In the genomic region with DNA sequence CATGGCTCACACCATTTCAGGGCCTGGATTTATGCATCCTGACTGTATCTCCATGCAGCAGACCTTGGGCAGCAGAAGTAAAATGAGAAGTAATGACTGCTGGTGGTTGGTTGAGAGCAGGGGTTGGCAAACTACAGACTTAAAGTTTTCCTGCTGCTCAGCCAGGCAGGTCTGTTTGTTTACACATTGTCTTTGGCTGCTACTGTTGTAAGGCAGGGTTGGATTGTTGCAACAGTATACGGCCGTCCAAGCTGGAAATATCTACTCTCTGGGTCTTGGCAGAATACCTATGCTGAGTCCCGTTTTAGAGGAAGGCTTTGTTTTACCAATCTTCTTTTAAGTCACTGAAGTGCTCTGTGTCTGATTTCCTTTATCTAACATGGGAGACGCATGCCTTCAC, we compare ENCODE assay signal across 31 cellular contexts. TPM values are rescaled to one million over a fixed set of nuclear protein-coding genes. Genes with fewer than 3 reads are reported as not detected.
A peak's percentile ranks its signal among the peaks of the same experiment; 100 is the strongest.
DNase-seq lines count a peak whose midpoint lies in the region; ATAC-seq and TF ChIP-seq lines count a peak whose summit lies in the region.
"Had no signal": no experiment of that assay in that cellular context is flagged by ENCODE, and none has a peak within 500 bp of the region (broad histone marks: within the 10 kb centered on the region; RNA-seq: fewer than 3 reads in every experiment).

No MANE protein-coding gene starts in this region.

- H3K27me3 ChIP-seq in GM23338 (ENCODE audit: insufficient read depth) (no peaks in the 10 kb centered on the region), gastrocnemius medialis (no peaks in the 10 kb centered on the region), aorta (ENCODE audit: control insufficient read depth in 1 of 2, insufficient read depth in 2 of 2, low read length in 1 of 2) (no peaks in the 10 kb centered on the region), colonic mucosa (no peaks in the 10 kb centered on the region)
- H3K27me3 ChIP-seq: brain microvascular endothelial cell, pancreas, tibial artery, vagina had no signal

- ATAC-seq in GM23338 (no peak), gastrocnemius medialis (peak; percentile 75), aorta (ENCODE audit: low FRiP score) (no peak)
- ATAC-seq: CD8-positive, alpha-beta T cell; Right ventricle myocardium inferior had no signal

- H3K9me3 ChIP-seq in gastrocnemius medialis, result no peaks in the 10 kb centered on the region
- H3K9me3 ChIP-seq in aorta (ENCODE audit: control insufficient read depth, low read length), result no peaks in the 10 kb centered on the region
- no peaks in the 10 kb centered on the region for H3K9me3 ChIP-seq in colonic mucosa
- H3K9me3 ChIP-seq: pancreas, tibial artery, vagina had no signal

- H3K27ac Mint-ChIP-seq in activated CD4-positive, alpha-beta memory T cell treated with anti-CD3 and anti-CD28 coated beads, Interleukin-2, amount 10 ng/mL, durations not matched to agents 7 days and 5 days, result peak overlapping the region; percentile 31
- H3K27ac Mint-ChIP-seq in activated CD4-positive, alpha-beta memory T cell treated with anti-CD3 and anti-CD28 coated beads for 36 hours, result no peak overlapping the region
- H3K27ac Mint-ChIP-seq in GM23338, result no peak overlapping the region; the same call in 1 of the 2 replicates
- H3K27ac Mint-ChIP-seq: activated CD4-positive, alpha-beta T cell treated with anti-CD3 and anti-CD28 coated beads, Interleukin-2, amount 10 ng/mL, durations not matched to agents 24 days and 14 days; activated naive CD4-positive, alpha-beta T cell treated with anti-CD3 and anti-CD28 coated beads for 36 hours; CD8-positive, alpha-beta T cell; stimulated activated naive CD8-positive, alpha-beta T cell treated with anti-CD3 and anti-CD28 coated beads, Interleukin-15, Interleukin-2, amounts not matched to agents 100 ng/mL and 50 ng/mL, for 24 hours had no signal

- no peak overlapping the region for H3K4me3 Mint-ChIP-seq in activated CD4-positive, alpha-beta memory T cell treated with anti-CD3 and anti-CD28 coated beads, Interleukin-2, amount 10 ng/mL, durations not matched to agents 7 days and 5 days
- H3K4me3 Mint-ChIP-seq in activated CD4-positive, alpha-beta memory T cell treated with anti-CD3 and anti-CD28 coated beads for 36 hours, result no peak overlapping the region
- no peak overlapping the region for H3K4me3 Mint-ChIP-seq in GM23338
- H3K4me3 Mint-ChIP-seq: activated CD4-positive, alpha-beta T cell treated with anti-CD3 and anti-CD28 coated beads, Interleukin-2, amount 10 ng/mL, durations not matched to agents 24 days and 14 days; activated naive CD4-positive, alpha-beta T cell treated with anti-CD3 and anti-CD28 coated beads for 36 hours; CD8-positive, alpha-beta T cell; H9; immature natural killer cell; neural crest cell; stimulated activated naive CD8-positive, alpha-beta T cell treated with anti-CD3 and anti-CD28 coated beads, Interleukin-15, Interleukin-2, amounts not matched to agents 100 ng/mL and 50 ng/mL, for 24 hours had no signal

- no peak for TF ChIP-seq POLR2A in gastrocnemius medialis (IDR thresholded peaks at IDR 0.05)

- peaks cover 33% of the 10 kb centered on the region for H3K36me3 ChIP-seq in GM23338 (ENCODE audit: insufficient read depth)
- peaks cover 0 to 64% of the 10 kb centered on the region in 2 donors for H3K36me3 ChIP-seq in gastrocnemius medialis
- peaks cover 0 to 9% of the 10 kb centered on the region in 2 donors for H3K36me3 ChIP-seq in aorta (ENCODE audit: control insufficient read depth in 1 of 2, insufficient read depth in 2 of 2, low read length in 1 of 2)
- H3K36me3 ChIP-seq in colonic mucosa, result peaks cover 29% of the 10 kb centered on the region

- no peak for DNase-seq in activated CD4-positive, alpha-beta memory T cell treated with anti-CD3 and anti-CD28 coated beads, Interleukin-2, amount 10 ng/mL, durations not matched to agents 7 days and 5 days
- no peak for DNase-seq in activated CD4-positive, alpha-beta memory T cell treated with anti-CD3 and anti-CD28 coated beads for 36 hours
- DNase-seq in GM23338 (ENCODE audit: low spot score) (no peak), fibroblast of peridontal ligament (ENCODE audit: extremely low read depth) (peak; percentile 37), gastrocnemius medialis (peak in 1 of 2 donors; percentile 65), aorta (no peak), colonic mucosa (no peak)
- no peak for DNase-seq in effector CD8-positive, alpha-beta T cell (lab: John Stamatoyannopoulos, UW)
- DNase-seq: activated CD4-positive, alpha-beta T cell treated with anti-CD3 and anti-CD28 coated beads, Interleukin-2, amount 10 ng/mL, durations not matched to agents 24 days and 14 days; activated CD8-positive, alpha-beta memory T cell treated with anti-CD3 and anti-CD28 coated beads, Interleukin-2, amount 50 U/mL, for 4 hours; activated naive CD4-positive, alpha-beta T cell treated with anti-CD3 and anti-CD28 coated beads for 36 hours; brain microvascular endothelial cell; CD8-positive, alpha-beta T cell; DMS 273 treated with DMSO at 0.1 percent for 48 hours; EL; H9; immature natural killer cell; mesendoderm; NCI-H1417; NCI-H226; NCI-H526 treated with DMSO at 0.1 percent for 48 hours; pancreas; PC-9; tibial artery had no signal

- peaks cover 14% of the 10 kb centered on the region for H3K4me1 Mint-ChIP-seq in activated CD4-positive, alpha-beta memory T cell treated with anti-CD3 and anti-CD28 coated beads, Interleukin-2, amount 10 ng/mL, durations not matched to agents 7 days and 5 days
- H3K4me1 Mint-ChIP-seq in activated CD4-positive, alpha-beta memory T cell treated with anti-CD3 and anti-CD28 coated beads for 36 hours (ENCODE audit: low read depth), result peaks cover 2% of the 10 kb centered on the region
- H3K4me1 Mint-ChIP-seq in GM23338, result peaks cover 15% of the 10 kb centered on the region

- H3K9me2 ChIP-seq in GM23338 (ENCODE audit: insufficient read depth), result no peaks in the 10 kb centered on the region

- no peaks in the 10 kb centered on the region for H3K9me3 Mint-ChIP-seq in activated CD4-positive, alpha-beta memory T cell treated with anti-CD3 and anti-CD28 coated beads, Interleukin-2, amount 10 ng/mL, durations not matched to agents 7 days and 5 days
- H3K9me3 Mint-ChIP-seq in activated CD4-positive, alpha-beta memory T cell treated with anti-CD3 and anti-CD28 coated beads for 36 hours, result no peaks in the 10 kb centered on the region
- H3K9me3 Mint-ChIP-seq in GM23338, result no peaks in the 10 kb centered on the region
- H3K9me3 Mint-ChIP-seq: activated CD4-positive, alpha-beta T cell treated with anti-CD3 and anti-CD28 coated beads, Interleukin-2, amount 10 ng/mL, durations not matched to agents 24 days and 14 days; activated naive CD4-positive, alpha-beta T cell treated with anti-CD3 and anti-CD28 coated beads for 36 hours; CD8-positive, alpha-beta T cell; H9; immature natural killer cell; neural crest cell; stimulated activated naive CD8-positive, alpha-beta T cell treated with anti-CD3 and anti-CD28 coated beads, Interleukin-15, Interleukin-2, amounts not matched to agents 100 ng/mL and 50 ng/mL, for 24 hours had no signal

- H3F3A ChIP-seq in GM23338 (replicated peaks; ENCODE audit: low read depth), result peaks cover 43% of the 10 kb centered on the region

- no peaks in the 10 kb centered on the region for H3K4me1 ChIP-seq in GM23338 (ENCODE audit: insufficient read depth)
- peaks cover 44 to 50% of the 10 kb centered on the region in 2 donors for H3K4me1 ChIP-seq in gastrocnemius medialis
- no peaks in the 10 kb centered on the region for H3K4me1 ChIP-seq in aorta (ENCODE audit: control insufficient read depth in 1 of 2, insufficient read depth in 2 of 2, low read length in 2 of 2)
- no peaks in the 10 kb centered on the region for H3K4me1 ChIP-seq in colonic mucosa
- H3K4me1 ChIP-seq: pancreas had no signal

- no peak overlapping the region for H3K9ac ChIP-seq in colonic mucosa (ENCODE audit: low read depth in 2 of 2, low read length in 2 of 2)
- H3K9ac ChIP-seq: KMS-11 had no signal

- no peak overlapping the region for H3K4me2 ChIP-seq in GM23338
- H3K4me2 ChIP-seq: KMS-11, PC-9, smooth muscle cell had no signal

- 69 to 74% methylated on average over 4 of the region's 4 CpGs for WGBS in aorta, 2 donors

- intact Hi-C loops in activated CD4-positive, alpha-beta memory T cell treated with anti-CD3 and anti-CD28 coated beads for 36 hours (cut with micrococcal nuclease), result no loop called here
- intact Hi-C loops in gastrocnemius medialis (cut with DNase I; ENCODE audit: low total_unique reads), result loop anchor here (1.0 kb wide), 2 partner anchors 48 to 100 kb away; no protein-coding TSS in a partner anchor
- intact Hi-C loops in aorta (cut with DNase I), result loop anchor here (5.0 to 10.0 kb wide), 2 partner anchors 46 to 109 kb away; no protein-coding TSS in a partner anchor
- intact Hi-C loops in colonic mucosa (cut with DNase I), result loop anchor here (5.0 kb wide), 2 partner anchors 49 to 109 kb away; no protein-coding TSS in a partner anchor

- H4K20me1 ChIP-seq in GM23338 (replicated peaks; ENCODE audit: insufficient read depth), result peaks cover 45% of the 10 kb centered on the region

- no peak for TF ChIP-seq CTCF in GM23338 (conservative IDR thresholded peaks at IDR 0.05; ENCODE audit: low read depth in 2 of 2)
- no peak for TF ChIP-seq CTCF in gastrocnemius medialis (IDR thresholded peaks at IDR 0.05 in 4 of 5, conservative IDR thresholded peaks at IDR 0.05 in 1 of 5)
- no peak for TF ChIP-seq CTCF in colonic mucosa (IDR thresholded peaks at IDR 0.05)

- H3K4me3 ChIP-seq in GM23338 (no peak overlapping the region), gastrocnemius medialis (no peak overlapping the region), aorta (ENCODE audit: low read length in 2 of 2) (no peak overlapping the region), colonic mucosa (no peak overlapping the region)
- H3K4me3 ChIP-seq: pancreas, PC-9, smooth muscle cell, tibial artery, vagina had no signal

- peaks cover 40% of the 10 kb centered on the region for H3K79me2 ChIP-seq in GM23338 (replicated peaks; ENCODE audit: insufficient read depth)

- CTCF ChIA-PET in activated CD4-positive, alpha-beta memory T cell treated with anti-CD3 and anti-CD28 coated beads, Interleukin-2, amount 10 ng/mL, durations not matched to agents 7 days and 5 days (lab: Charles Lee), result interaction anchor here (0.6 to 3.5 kb wide), 12 partner anchors 10 to 220 kb away, joined by 3 to 31 read pairs (median 8); partner anchors contain the start of genes GYS1, LIN7B and RUVBL2
- CTCF ChIA-PET in activated CD4-positive, alpha-beta memory T cell treated with anti-CD3 and anti-CD28 coated beads for 36 hours (lab: Charles Lee), result interaction anchor here (1.1 to 4.5 kb wide), 12 partner anchors 7 to 311 kb away, joined by 3 to 65 read pairs (median 12); partner anchors contain the start of gene LIN7B

- POLR2A ChIA-PET in activated CD4-positive, alpha-beta memory T cell treated with anti-CD3 and anti-CD28 coated beads, Interleukin-2, amount 10 ng/mL, durations not matched to agents 7 days and 5 days (lab: Charles Lee), result interaction anchor here (1.6 kb wide), 1 partner anchor 15 kb away, joined by 8 read pairs; the partner anchor contains the start of gene LIN7B
- POLR2A ChIA-PET in activated CD4-positive, alpha-beta memory T cell treated with anti-CD3 and anti-CD28 coated beads for 36 hours (lab: Charles Lee), result interaction anchor here (2.4 kb wide), 1 partner anchor 16 kb away, joined by 8 read pairs; the partner anchor contains the start of gene LIN7B

- peaks cover 66% of the 10 kb centered on the region for H3K36me3 Mint-ChIP-seq in activated CD4-positive, alpha-beta memory T cell treated with anti-CD3 and anti-CD28 coated beads, Interleukin-2, amount 10 ng/mL, durations not matched to agents 7 days and 5 days (ENCODE audit: low read depth)
- peaks cover 42% of the 10 kb centered on the region for H3K36me3 Mint-ChIP-seq in activated CD4-positive, alpha-beta memory T cell treated with anti-CD3 and anti-CD28 coated beads for 36 hours
- H3K36me3 Mint-ChIP-seq in GM23338 (ENCODE audit: low read depth), result peaks cover 89% of the 10 kb centered on the region

- H3K27ac ChIP-seq in GM23338 (ENCODE audit: low read depth) (0 out of 2 replicates have a peak overlapping the region, but pooled peaks have one; percentile 80), gastrocnemius medialis (peak overlapping the region; percentile 75 to 85 (median 78)), aorta (ENCODE audit: low read depth in 1 of 2, low read length in 2 of 2) (no peak overlapping the region), colonic mucosa (no peak overlapping the region)
- H3K27ac ChIP-seq: brain microvascular endothelial cell, HL-60, KMS-11, pancreas, PC-9, tibial artery, vagina had no signal

- in situ Hi-C loops in gastrocnemius medialis (cut with MboI; ENCODE audit: low sequenced_read_pairs in 4 of 4), result loop anchor here in 3 of 4 donors (5.0 to 10.0 kb wide), 4 partner anchors 49 to 106 kb away; no protein-coding TSS in a partner anchor

- no peaks in the 10 kb centered on the region for H3K27me3 Mint-ChIP-seq in activated CD4-positive, alpha-beta memory T cell treated with anti-CD3 and anti-CD28 coated beads, Interleukin-2, amount 10 ng/mL, durations not matched to agents 7 days and 5 days
- no peaks in the 10 kb centered on the region for H3K27me3 Mint-ChIP-seq in activated CD4-positive, alpha-beta memory T cell treated with anti-CD3 and anti-CD28 coated beads for 36 hours
- peaks cover 11% of the 10 kb centered on the region for H3K27me3 Mint-ChIP-seq in GM23338 (ENCODE audit: insufficient read depth, low read depth, poor library complexity)
- H3K27me3 Mint-ChIP-seq: activated CD4-positive, alpha-beta T cell treated with anti-CD3 and anti-CD28 coated beads, Interleukin-2, amount 10 ng/mL, durations not matched to agents 24 days and 14 days; stimulated activated naive CD8-positive, alpha-beta T cell treated with anti-CD3 and anti-CD28 coated beads, Interleukin-15, Interleukin-2, amounts not matched to agents 100 ng/mL and 50 ng/mL, for 24 hours had no signal

- no peak overlapping the region for H2AFZ ChIP-seq in GM23338
- H2AFZ ChIP-seq: PC-9 had no signal

RNA-seq across cellular contexts. Expression of gene SNRNP70, which starts 13.5 kb away (rescaled TPM):
- 100 to 1,000 TPM; 179 to 188 TPM for total RNA-seq in activated CD4-positive, alpha-beta memory T cell treated with anti-CD3 and anti-CD28 coated beads, Interleukin-2, amount 10 ng/mL, durations not matched to agents 7 days and 5 days
- 100 to 1,000 TPM; 180 to 190 TPM for total RNA-seq in activated CD4-positive, alpha-beta memory T cell treated with anti-CD3 and anti-CD28 coated beads for 36 hours
- 349 and 361 TPM in 2 replicates for total RNA-seq in GM23338 (2014; rRNA removed; shearing (Covaris generic))
- polyA plus RNA-seq in GM23338 (2016; fragmentation: Nextera tagmentation; extraction: Ambion mirVana) (229 and 243 TPM in 2 replicates), aorta (100 to 1,000 TPM in 1 of 2 donors, 10 to 100 TPM in 1; 54.5 to 694 TPM)
- total RNA-seq in gastrocnemius medialis (100 to 1,000 TPM in 2 of 4 donors, 10 to 100 TPM in 2; 55.6 to 305 (median 107) TPM), aorta (100 to 1,000 TPM; 170 to 249 TPM), colonic mucosa (100 to 1,000 TPM; 124 to 204 TPM)

RNA-seq across cellular contexts. Expression of gene LIN7B, which starts 15.4 kb away (rescaled TPM):
- 1 to 10 TPM; 4.3 to 4.7 TPM for total RNA-seq in activated CD4-positive, alpha-beta memory T cell treated with anti-CD3 and anti-CD28 coated beads, Interleukin-2, amount 10 ng/mL, durations not matched to agents 7 days and 5 days
- 1 to 10 TPM; 5.1 to 5.6 TPM for total RNA-seq in activated CD4-positive, alpha-beta memory T cell treated with anti-CD3 and anti-CD28 coated beads for 36 hours
- total RNA-seq in GM23338 (2014; rRNA removed; shearing (Covaris generic)), result 1.2 and 7.8 TPM in 2 replicates
- 8.6 and 10.5 TPM in 2 replicates for polyA plus RNA-seq in GM23338 (2016; fragmentation: Nextera tagmentation; extraction: Ambion mirVana)
- 10 to 100 TPM; 25.7 to 97.9 (median 34.0) TPM for total RNA-seq in gastrocnemius medialis
- 1 to 10 TPM; 8.4 to 9.7 TPM for total RNA-seq in aorta
- 10 to 100 TPM in 1 of 2 donors, 1 to 10 TPM in 1; 7.6 to 24.1 TPM for polyA plus RNA-seq in aorta
- total RNA-seq in colonic mucosa, result 10 to 100 TPM; 11.8 to 14.6 TPM

RNA-seq across cellular contexts. Expression of gene C19orf73, which starts 20.1 kb away (rescaled TPM):
- total RNA-seq in activated CD4-positive, alpha-beta memory T cell treated with anti-CD3 and anti-CD28 coated beads, Interleukin-2, amount 10 ng/mL, durations not matched to agents 7 days and 5 days, result 1 to 10 TPM; 1.0 TPM
- 1 to 10 TPM; 1.4 TPM for total RNA-seq in activated CD4-positive, alpha-beta memory T cell treated with anti-CD3 and anti-CD28 coated beads for 36 hours
- total RNA-seq in GM23338 (2014; rRNA removed; shearing (Covaris generic)), result 2.6 and 8.1 TPM in 2 replicates
- polyA plus RNA-seq in GM23338 (2016; fragmentation: Nextera tagmentation; extraction: Ambion mirVana) (8.0 and 9.1 TPM in 2 replicates), aorta (1 to 10 TPM; 1.0 to 5.4 TPM)
- total RNA-seq in gastrocnemius medialis (10 to 100 TPM in 1 of 4 donors, 1 to 10 TPM in 3; 1.3 to 11.7 (median 3.5) TPM), aorta (under 1 TPM; 0.49 to 0.72 TPM), colonic mucosa (1 to 10 TPM; 3.5 to 4.8 TPM)
- total RNA-seq: vagina had no signal

RNA-seq across cellular contexts. Expression of gene PPFIA3, which starts 20.5 kb away (rescaled TPM):
- 1 to 10 TPM; 2.6 TPM for total RNA-seq in activated CD4-positive, alpha-beta memory T cell treated with anti-CD3 and anti-CD28 coated beads, Interleukin-2, amount 10 ng/mL, durations not matched to agents 7 days and 5 days
- 1 to 10 TPM; 3.5 to 5.0 TPM for total RNA-seq in activated CD4-positive, alpha-beta memory T cell treated with anti-CD3 and anti-CD28 coated beads for 36 hours
- 22.6 and 29.7 TPM in 2 replicates for total RNA-seq in GM23338 (2014; rRNA removed; shearing (Covaris generic))
- polyA plus RNA-seq in GM23338 (2016; fragmentation: Nextera tagmentation; extraction: Ambion mirVana) (21.3 and 25.4 TPM in 2 replicates), aorta (1 to 10 TPM; 2.0 to 4.1 TPM)
- total RNA-seq in gastrocnemius medialis (1 to 10 TPM; 1.9 to 4.1 (median 3.0) TPM), aorta (1 to 10 TPM; 4.2 to 8.0 TPM), colonic mucosa (10 to 100 TPM; 27.5 to 36.3 TPM)

RNA-seq across cellular contexts. Expression of gene KCNA7, which starts 26.3 kb away (rescaled TPM):
- not detected for total RNA-seq in activated CD4-positive, alpha-beta memory T cell treated with anti-CD3 and anti-CD28 coated beads, Interleukin-2, amount 10 ng/mL, durations not matched to agents 7 days and 5 days
- not detected for total RNA-seq in activated CD4-positive, alpha-beta memory T cell treated with anti-CD3 and anti-CD28 coated beads for 36 hours
- total RNA-seq in GM23338 (2014; rRNA removed; shearing (Covaris generic)), result not detected in 2 replicates
- polyA plus RNA-seq in GM23338 (2016; fragmentation: Nextera tagmentation; extraction: Ambion mirVana), result 0.08 and 0.14 TPM in 2 replicates
- total RNA-seq in gastrocnemius medialis, result 10 to 100 TPM in 3 of 4 donors, 1 to 10 TPM in 1; 4.3 to 20.2 (median 13.9) TPM
- not detected for total RNA-seq in aorta
- polyA plus RNA-seq in aorta, result not detected
- not detected for total RNA-seq in colonic mucosa
- total RNA-seq: activated CD4-positive, alpha-beta T cell treated with anti-CD3 and anti-CD28 coated beads, Interleukin-2, amount 10 ng/mL, durations not matched to agents 24 days and 14 days; activated naive CD4-positive, alpha-beta T cell treated with anti-CD3 and anti-CD28 coated beads for 36 hours; CD8-positive, alpha-beta T cell; neural crest cell; pancreas; PC-9; smooth muscle cell; vagina had no signal
- polyA plus RNA-seq: immature natural killer cell, pancreas had no signal

Comparison
In these comparisons a context has a peak if more than half of its experiments do, and no peak if none do; other contexts are left out.
1. ATAC-seq: peak in gastrocnemius medialis (2 of 2); none in GM23338 (single experiment) and aorta (single experiment).
2. H3K27ac ChIP-seq: peak in GM23338 (single experiment) and gastrocnemius medialis (4 of 4); none in aorta (0 of 2) and colonic mucosa (single experiment).